9 cellular contexts compared by ENCODE assay signal in genomic region chr1:236063919-236064673, GRCh38. TPM values are rescaled to one million over a fixed set of nuclear protein-coding genes. Genes with fewer than 3 reads are reported as not detected.
DNase-seq lines count a peak whose midpoint lies in the region; ATAC-seq and TF ChIP-seq lines count a peak whose summit lies in the region.
"Had no signal": no experiment of that assay in that cellular context is flagged by ENCODE, and none has a peak within 500 bp of the region (broad histone marks: within the 10 kb centered on the region; RNA-seq: fewer than 3 reads in every experiment).

No MANE protein-coding gene starts in this region.

- peaks cover 11% of the 10 kb centered on the region for H3K27me3 ChIP-seq in CD4-positive, alpha-beta memory T cell (ENCODE audit: insufficient read depth, low read length)
- H3K27me3 ChIP-seq in GM23338 (ENCODE audit: insufficient read depth) = peaks cover 49% of the 10 kb centered on the region

- peak overlapping the region; percentile 94 for H3K4me2 ChIP-seq in GM23338

- no peaks in the 10 kb centered on the region for H3K36me3 ChIP-seq in CD4-positive, alpha-beta memory T cell (ENCODE audit: insufficient read depth, low read length)
- H3K36me3 ChIP-seq in GM23338 (ENCODE audit: insufficient read depth) (no peaks in the 10 kb centered on the region), mesodermal cell (ENCODE audit: control insufficient read depth, insufficient read depth, low read length) (peaks cover 23% of the 10 kb centered on the region)

- no peaks in the 10 kb centered on the region for H3K9me3 ChIP-seq in CD4-positive, alpha-beta memory T cell (ENCODE audit: control insufficient read depth in 1 of 2, low read length in 2 of 2)
- H3K9me3 ChIP-seq in mesodermal cell (ENCODE audit: control insufficient read depth, low read length) = no peaks in the 10 kb centered on the region

- peaks cover 30% of the 10 kb centered on the region for H3K4me1 ChIP-seq in CD4-positive, alpha-beta memory T cell (ENCODE audit: insufficient read depth, low read length)
- H3K4me1 ChIP-seq in GM23338 (ENCODE audit: insufficient read depth) (peaks cover 14% of the 10 kb centered on the region), mesodermal cell (ENCODE audit: control insufficient read depth, insufficient read depth, low read length, poor library complexity, severe bottlenecking) (peaks cover 4% of the 10 kb centered on the region)

- H2AFZ ChIP-seq in GM23338 = peak overlapping the region; percentile 91

- no peaks in the 10 kb centered on the region for H3K9me2 ChIP-seq in GM23338 (ENCODE audit: insufficient read depth)

- H3F3A ChIP-seq in GM23338 (replicated peaks; ENCODE audit: low read depth) = 0 out of 2 replicates have a peak, but pooled peaks cover 4% of the 10 kb centered on the region

- H3K4me1 Mint-ChIP-seq in CD4-positive, alpha-beta memory T cell = peaks cover 16 to 29% (median 23%) of the 10 kb centered on the region in 4 donors
- H3K4me1 Mint-ChIP-seq in GM23338 (peaks cover 19% of the 10 kb centered on the region), type B pancreatic cell (ENCODE audit: unreplicated experiment) (peaks cover 40% of the 10 kb centered on the region)

- intact Hi-C loops in CD4-positive, alpha-beta memory T cell (cut with micrococcal nuclease) = loop anchor here (10.0 kb wide), 1 partner anchor 69 kb away; no protein-coding TSS in a partner anchor

- peak; percentile 13 for ATAC-seq in GM23338
- ATAC-seq: K562 had no signal

- TF ChIP-seq CTCF in GM23338 (conservative IDR thresholded peaks at IDR 0.05; ENCODE audit: low read depth in 2 of 2) (no peak), VCaP (conservative IDR thresholded peaks at IDR 0.05) (no peak), type B pancreatic cell (conservative IDR thresholded peaks at IDR 0.05) (peak; percentile 12)

- DNase-seq in CD4-positive, alpha-beta memory T cell = peak in 1 of 5 donors; percentile 18
- DNase-seq in GM23338 (ENCODE audit: low spot score) (peak; percentile 62), epidermal melanocyte (ENCODE audit: insufficient read length, low spot score) (peak; percentile 56), type B pancreatic cell (ENCODE audit: extremely low spot score, unreplicated experiment) (no peak), SKM-1 treated with dmso at 0.1 percent for 144 hours (lab: John Stamatoyannopoulos, UW; ENCODE audit: unreplicated experiment) (no peak), GDM1 (lab: John Stamatoyannopoulos, UW) (no peak)

- POLR2A ChIA-PET in CD4-positive, alpha-beta memory T cell (lab: Charles Lee; ENCODE audit: partially characterized antibody) = interaction anchor here (0.8 kb wide), 1 partner anchor 65 kb away, joined by 5 read pairs; no protein-coding TSS in a partner anchor

- peaks cover 16 to 19% of the 10 kb centered on the region in 2 donors for H3K27me3 Mint-ChIP-seq in CD4-positive, alpha-beta memory T cell
- peaks cover 26% of the 10 kb centered on the region for H3K27me3 Mint-ChIP-seq in GM23338 (ENCODE audit: insufficient read depth, low read depth, poor library complexity)
- peaks cover 57% of the 10 kb centered on the region for H3K27me3 Mint-ChIP-seq in type B pancreatic cell

- 3 to 4% methylated on average over 36 to 42 of the region's 55 CpGs for WGBS in mesodermal cell (ENCODE audit: insufficient coverage in 2 of 2), 2 experiments

- H3K4me3 Mint-ChIP-seq in CD4-positive, alpha-beta memory T cell = peak overlapping the region; percentile 17 to 74 (median 58)
- H3K4me3 Mint-ChIP-seq in GM23338 = peak overlapping the region; percentile 78
- H3K4me3 Mint-ChIP-seq in type B pancreatic cell = peak overlapping the region; percentile 88

- no peak overlapping the region for H3K27ac Mint-ChIP-seq in CD4-positive, alpha-beta memory T cell
- H3K27ac Mint-ChIP-seq in GM23338 (no peak overlapping the region), type B pancreatic cell (peak overlapping the region; percentile 41)

- CTCF ChIA-PET in CD4-positive, alpha-beta memory T cell (lab: Charles Lee; ENCODE audit: partially characterized antibody) = interaction anchor here (1.0 kb wide), 1 partner anchor 92 kb away, joined by 5 read pairs; no protein-coding TSS in a partner anchor

- no peak overlapping the region for H3K27ac ChIP-seq in CD4-positive, alpha-beta memory T cell (ENCODE audit: low read depth, low read length)
- no peak overlapping the region for H3K27ac ChIP-seq in GM23338 (ENCODE audit: low read depth)
- H3K27ac ChIP-seq in VCaP = peak overlapping the region; percentile 8; the same call in 1 of the 2 replicates
- peak overlapping the region; percentile 57 for H3K27ac ChIP-seq in mesodermal cell (ENCODE audit: low read depth, low read length, severe bottlenecking)

- H4K20me1 ChIP-seq in GM23338 (replicated peaks; ENCODE audit: insufficient read depth) = peaks cover 10% of the 10 kb centered on the region

- H3K79me2 ChIP-seq in GM23338 (replicated peaks; ENCODE audit: insufficient read depth) = no peaks in the 10 kb centered on the region

- H3K9me3 Mint-ChIP-seq in CD4-positive, alpha-beta memory T cell = no peaks in the 10 kb centered on the region
- H3K9me3 Mint-ChIP-seq in GM23338 = no peaks in the 10 kb centered on the region
- H3K9me3 Mint-ChIP-seq in type B pancreatic cell = no peaks in the 10 kb centered on the region

- H3K4me3 ChIP-seq in CD4-positive, alpha-beta memory T cell (ENCODE audit: low read length in 2 of 2) = peak overlapping the region in 1 of 2 donors; percentile 44
- H3K4me3 ChIP-seq in GM23338 (peak overlapping the region; percentile 84), mesodermal cell (ENCODE audit: extremely low read depth, insufficient read depth, low read length, poor library complexity, severe bottlenecking) (peak overlapping the region; percentile 78)
- H3K4me3 ChIP-seq: K562 had no signal

- H3K36me3 Mint-ChIP-seq in CD4-positive, alpha-beta memory T cell = no peaks in the 10 kb centered on the region
- H3K36me3 Mint-ChIP-seq in GM23338 (ENCODE audit: low read depth) = peaks cover 2% of the 10 kb centered on the region
- H3K36me3 Mint-ChIP-seq in type B pancreatic cell = peaks cover 7% of the 10 kb centered on the region

TF ChIP-seq in GM23338, 12 proteins besides CTCF, POLR2A, EP300 and RAD21 (continues in another document):
- no peak for TF ChIP-seq ZNF462 (CRISPR knock-in tag; IDR thresholded peaks at IDR 0.05)

RNA-seq across cellular contexts. Expression of gene NID1, which starts 0.8 kb away (rescaled TPM):
- total RNA-seq in CD4-positive, alpha-beta memory T cell = under 1 TPM; 0.08 to 0.17 TPM
- not detected for polyA plus RNA-seq in CD4-positive, alpha-beta memory T cell
- 29.2 and 32.5 TPM in 2 replicates for total RNA-seq in GM23338 (2014; rRNA removed; shearing (Covaris generic))
- 5.9 and 7.1 TPM in 2 replicates for polyA plus RNA-seq in GM23338 (2016; fragmentation: Nextera tagmentation; extraction: Ambion mirVana)
- 174 TPM for polyA plus RNA-seq in mesodermal cell (2013, experiment 1 of 2)
- polyA plus RNA-seq in mesodermal cell (2013, experiment 2 of 2) = 156 TPM
- 12.4 and 65.6 TPM in 2 replicates for total RNA-seq in type B pancreatic cell (ENCODE audit: low replicate concordance)
- polyA plus RNA-seq: K562 had no signal

Comparison
In these comparisons a context has a peak if more than half of its experiments do, and no peak if none do; other contexts are left out.
1. DNase-seq: peak in GM23338 (single experiment) and epidermal melanocyte (single experiment); none in type B pancreatic cell (single experiment), SKM-1 treated with dmso at 0.1 percent for 144 hours (single experiment) and GDM1 (single experiment).
2. H3K27ac ChIP-seq: peak in VCaP (single experiment) and mesodermal cell (single experiment); none in CD4-positive, alpha-beta memory T cell (single experiment) and GM23338 (single experiment).
3. RNA of gene NID1, which starts 0.8 kb away (total RNA-seq): 12.4 to 65.6 TPM in type B pancreatic cell and 29.2 to 32.5 TPM in GM23338; 0.08 to 0.17 TPM in CD4-positive, alpha-beta memory T cell; every median in the first group is over 10 times any median in the second.
4. Peak in every context shown above with its lines, with median percentiles within 50 percentile points of each other: H3K4me3 Mint-ChIP-seq.